ENCODE assay signal across 1 cellular context in the genomic region with DNA sequence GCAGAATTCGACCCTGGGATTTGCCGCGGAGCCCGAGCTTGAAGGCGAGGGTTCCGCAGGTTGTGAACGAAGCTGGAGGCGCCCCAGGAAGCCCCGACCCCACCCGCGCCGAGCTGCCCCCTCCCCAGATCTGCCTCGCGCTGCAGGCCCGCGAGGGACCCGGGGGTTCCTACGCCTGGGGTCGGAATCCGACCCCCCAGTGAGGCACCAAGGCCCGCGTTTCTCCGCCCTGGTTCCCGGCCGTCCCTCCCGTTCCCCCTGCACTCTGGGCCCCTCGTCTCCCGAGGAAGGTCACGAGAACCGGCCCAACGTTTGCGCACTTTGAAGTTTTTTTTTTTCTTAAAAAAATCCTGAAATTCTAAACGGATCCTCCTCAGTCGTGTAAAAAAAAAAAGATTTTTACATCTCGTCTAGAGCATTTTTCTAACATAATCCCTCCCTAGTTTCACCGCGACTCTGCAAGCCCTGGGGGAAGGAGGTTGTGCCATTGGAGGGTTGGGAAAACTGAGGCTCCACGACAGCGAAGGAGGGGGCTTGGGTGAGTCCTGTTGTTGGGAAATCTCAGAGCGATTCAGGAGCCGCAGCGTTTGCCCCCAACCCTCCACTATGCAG.
TF ChIP-seq lines count a peak whose summit lies in the region.

No MANE protein-coding gene starts in this region.

TF ChIP-seq in WTC11, 78 proteins besides CTCF, POLR2A, EP300 and RAD21 (continued from another document):
- TF ChIP-seq, protein P1, sequence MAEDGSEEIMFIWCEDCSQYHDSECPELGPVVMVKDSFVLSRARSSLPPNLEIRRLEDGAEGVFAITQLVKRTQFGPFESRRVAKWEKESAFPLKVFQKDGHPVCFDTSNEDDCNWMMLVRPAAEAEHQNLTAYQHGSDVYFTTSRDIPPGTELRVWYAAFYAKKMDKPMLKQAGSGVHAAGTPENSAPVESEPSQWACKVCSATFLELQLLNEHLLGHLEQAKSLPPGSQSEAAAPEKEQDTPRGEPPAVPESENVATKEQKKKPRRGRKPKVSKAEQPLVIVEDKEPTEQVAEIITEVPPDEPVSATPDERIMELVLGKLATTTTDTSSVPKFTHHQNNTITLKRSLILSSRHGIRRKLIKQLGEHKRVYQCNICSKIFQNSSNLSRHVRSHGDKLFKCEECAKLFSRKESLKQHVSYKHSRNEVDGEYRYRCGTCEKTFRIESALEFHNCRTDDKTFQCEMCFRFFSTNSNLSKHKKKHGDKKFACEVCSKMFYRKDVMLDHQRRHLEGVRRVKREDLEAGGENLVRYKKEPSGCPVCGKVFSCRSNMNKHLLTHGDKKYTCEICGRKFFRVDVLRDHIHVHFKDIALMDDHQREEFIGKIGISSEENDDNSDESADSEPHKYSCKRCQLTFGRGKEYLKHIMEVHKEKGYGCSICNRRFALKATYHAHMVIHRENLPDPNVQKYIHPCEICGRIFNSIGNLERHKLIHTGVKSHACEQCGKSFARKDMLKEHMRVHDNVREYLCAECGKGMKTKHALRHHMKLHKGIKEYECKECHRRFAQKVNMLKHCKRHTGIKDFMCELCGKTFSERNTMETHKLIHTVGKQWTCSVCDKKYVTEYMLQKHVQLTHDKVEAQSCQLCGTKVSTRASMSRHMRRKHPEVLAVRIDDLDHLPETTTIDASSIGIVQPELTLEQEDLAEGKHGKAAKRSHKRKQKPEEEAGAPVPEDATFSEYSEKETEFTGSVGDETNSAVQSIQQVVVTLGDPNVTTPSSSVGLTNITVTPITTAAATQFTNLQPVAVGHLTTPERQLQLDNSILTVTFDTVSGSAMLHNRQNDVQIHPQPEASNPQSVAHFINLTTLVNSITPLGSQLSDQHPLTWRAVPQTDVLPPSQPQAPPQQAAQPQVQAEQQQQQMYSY (CRISPR knock-in tag; IDR thresholded peaks at IDR 0.05) = no peak
- TF ChIP-seq, protein P2, sequence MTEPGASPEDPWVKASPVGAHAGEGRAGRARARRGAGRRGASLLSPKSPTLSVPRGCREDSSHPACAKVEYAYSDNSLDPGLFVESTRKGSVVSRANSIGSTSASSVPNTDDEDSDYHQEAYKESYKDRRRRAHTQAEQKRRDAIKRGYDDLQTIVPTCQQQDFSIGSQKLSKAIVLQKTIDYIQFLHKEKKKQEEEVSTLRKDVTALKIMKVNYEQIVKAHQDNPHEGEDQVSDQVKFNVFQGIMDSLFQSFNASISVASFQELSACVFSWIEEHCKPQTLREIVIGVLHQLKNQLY (CRISPR knock-in tag; IDR thresholded peaks at IDR 0.05) = no peak
- TF ChIP-seq, protein P3, sequence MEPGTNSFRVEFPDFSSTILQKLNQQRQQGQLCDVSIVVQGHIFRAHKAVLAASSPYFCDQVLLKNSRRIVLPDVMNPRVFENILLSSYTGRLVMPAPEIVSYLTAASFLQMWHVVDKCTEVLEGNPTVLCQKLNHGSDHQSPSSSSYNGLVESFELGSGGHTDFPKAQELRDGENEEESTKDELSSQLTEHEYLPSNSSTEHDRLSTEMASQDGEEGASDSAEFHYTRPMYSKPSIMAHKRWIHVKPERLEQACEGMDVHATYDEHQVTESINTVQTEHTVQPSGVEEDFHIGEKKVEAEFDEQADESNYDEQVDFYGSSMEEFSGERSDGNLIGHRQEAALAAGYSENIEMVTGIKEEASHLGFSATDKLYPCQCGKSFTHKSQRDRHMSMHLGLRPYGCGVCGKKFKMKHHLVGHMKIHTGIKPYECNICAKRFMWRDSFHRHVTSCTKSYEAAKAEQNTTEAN (CRISPR knock-in tag; IDR thresholded peaks at IDR 0.05) = no peak
- no peak for TF ChIP-seq CBFB (CRISPR knock-in tag; IDR thresholded peaks at IDR 0.05; ENCODE audit: low read depth)
- no peak for TF ChIP-seq KAT7 (CRISPR knock-in tag; IDR thresholded peaks at IDR 0.05; ENCODE audit: borderline replicate concordance)
